1 cellular context compared by ENCODE assay signal in the genomic region with DNA sequence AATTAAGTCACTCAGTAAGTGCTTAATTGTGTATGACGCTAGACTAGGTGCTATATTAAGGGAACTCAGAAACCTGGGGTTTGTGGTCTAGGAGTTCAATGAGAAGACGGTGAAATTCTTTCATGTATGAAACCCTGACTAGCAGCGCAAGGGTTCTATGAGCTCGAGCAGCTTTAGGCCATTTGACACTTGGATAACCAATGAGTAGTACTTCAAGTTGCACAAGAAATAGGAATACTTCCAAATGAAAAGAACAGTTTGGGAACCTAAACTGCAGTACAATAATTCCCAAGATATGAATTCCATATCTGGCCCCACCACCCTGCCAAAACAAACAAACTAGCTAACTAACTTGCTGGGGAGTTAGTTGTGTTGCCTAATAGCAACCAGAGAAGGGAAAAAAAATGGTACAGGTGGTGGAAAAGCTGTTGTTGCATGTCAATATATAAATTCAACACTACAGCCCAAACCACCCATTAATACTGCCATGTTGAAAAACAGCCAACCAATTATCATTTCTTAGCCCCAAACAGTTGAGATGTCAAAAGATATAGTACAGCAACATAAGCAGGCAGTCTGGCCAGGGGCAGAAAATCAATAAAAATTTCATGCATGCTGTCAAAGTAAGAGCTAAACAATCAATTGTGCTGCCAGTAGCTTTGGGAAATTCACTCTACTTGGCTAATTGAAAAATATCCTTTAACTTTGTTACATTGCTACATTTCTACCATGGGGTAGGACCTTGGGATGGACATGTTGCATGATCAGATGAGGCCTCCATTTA.
TF ChIP-seq lines count a peak whose summit lies in the region.

No MANE protein-coding gene starts in this region.

TF ChIP-seq in IMR-90, 13 proteins besides CTCF, POLR2A, EP300 and RAD21 (continued from another document):
- TF ChIP-seq MXI1 (IDR thresholded peaks at IDR 0.05; ENCODE audit: borderline replicate concordance, low read depth, low read length) (no peak), CHD1 (IDR thresholded peaks at IDR 0.05; ENCODE audit: low read depth, low read length) (no peak), BHLHE40 (IDR thresholded peaks at IDR 0.05; ENCODE audit: low read depth, low read length) (no peak), RCOR1 (IDR thresholded peaks at IDR 0.05; ENCODE audit: insufficient replicate concordance, low read length) (no peak), MAFK (IDR thresholded peaks at IDR 0.05; ENCODE audit: low read depth, low read length) (no peak)
- TF ChIP-seq, protein P1, sequence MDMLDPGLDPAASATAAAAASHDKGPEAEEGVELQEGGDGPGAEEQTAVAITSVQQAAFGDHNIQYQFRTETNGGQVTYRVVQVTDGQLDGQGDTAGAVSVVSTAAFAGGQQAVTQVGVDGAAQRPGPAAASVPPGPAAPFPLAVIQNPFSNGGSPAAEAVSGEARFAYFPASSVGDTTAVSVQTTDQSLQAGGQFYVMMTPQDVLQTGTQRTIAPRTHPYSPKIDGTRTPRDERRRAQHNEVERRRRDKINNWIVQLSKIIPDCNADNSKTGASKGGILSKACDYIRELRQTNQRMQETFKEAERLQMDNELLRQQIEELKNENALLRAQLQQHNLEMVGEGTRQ (IDR thresholded peaks at IDR 0.05; ENCODE audit: low read depth, low read length), result no peak
